ENCODE assay signal across 2 cellular contexts in the genomic region with DNA sequence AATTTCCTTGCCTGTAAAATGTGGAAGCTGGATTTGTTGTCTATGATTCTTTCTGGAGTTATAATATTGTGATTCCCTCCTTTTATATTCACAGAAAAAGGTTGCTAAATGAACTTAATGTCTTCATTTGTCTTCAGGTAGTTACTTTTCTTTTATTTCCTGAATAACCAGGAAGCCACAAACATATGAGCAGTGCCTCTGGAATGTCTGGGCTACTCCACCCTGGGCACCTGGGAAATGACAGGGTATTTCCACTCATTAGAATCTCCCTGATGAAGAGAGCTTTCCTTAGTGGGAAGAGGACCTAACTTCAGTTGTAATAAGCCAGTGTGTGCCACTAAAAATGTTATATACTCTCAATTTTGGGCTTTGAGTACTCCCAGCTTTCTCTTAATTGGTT.
TF ChIP-seq lines count a peak whose summit lies in the region.

No MANE protein-coding gene starts in this region.

TF ChIP-seq in SK-N-SH, 30 proteins besides CTCF, POLR2A, EP300 and RAD21 (continued from another document):
- TF ChIP-seq, protein P1, sequence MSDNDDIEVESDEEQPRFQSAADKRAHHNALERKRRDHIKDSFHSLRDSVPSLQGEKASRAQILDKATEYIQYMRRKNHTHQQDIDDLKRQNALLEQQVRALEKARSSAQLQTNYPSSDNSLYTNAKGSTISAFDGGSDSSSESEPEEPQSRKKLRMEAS (IDR thresholded peaks at IDR 0.05; ENCODE audit: low read depth), result no peak
- TF ChIP-seq TCF12 (IDR thresholded peaks at IDR 0.05) (peak; percentile 27; the same call in 1 of the 2 replicates), MEF2A (IDR thresholded peaks at IDR 0.05; ENCODE audit: borderline replicate concordance, low read depth) (no peak)
TF ChIP-seq in SK-N-SH: peak in this region for 2.

TF ChIP-seq in SK-N-SH treated with all-trans-retinoic acid at 6 μM for 48 hours, 23 proteins besides CTCF, POLR2A, EP300 and RAD21 (continued from another document):
- TF ChIP-seq SNAI2 (CRISPR knock-in tag; IDR thresholded peaks at IDR 0.05), result no peak
- TF ChIP-seq, protein P2, sequence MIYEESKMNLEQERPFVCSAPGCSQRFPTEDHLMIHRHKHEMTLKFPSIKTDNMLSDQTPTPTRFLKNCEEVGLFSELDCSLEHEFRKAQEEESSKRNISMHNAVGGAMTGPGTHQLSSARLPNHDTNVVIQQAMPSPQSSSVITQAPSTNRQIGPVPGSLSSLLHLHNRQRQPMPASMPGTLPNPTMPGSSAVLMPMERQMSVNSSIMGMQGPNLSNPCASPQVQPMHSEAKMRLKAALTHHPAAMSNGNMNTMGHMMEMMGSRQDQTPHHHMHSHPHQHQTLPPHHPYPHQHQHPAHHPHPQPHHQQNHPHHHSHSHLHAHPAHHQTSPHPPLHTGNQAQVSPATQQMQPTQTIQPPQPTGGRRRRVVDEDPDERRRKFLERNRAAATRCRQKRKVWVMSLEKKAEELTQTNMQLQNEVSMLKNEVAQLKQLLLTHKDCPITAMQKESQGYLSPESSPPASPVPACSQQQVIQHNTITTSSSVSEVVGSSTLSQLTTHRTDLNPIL (CRISPR knock-in tag; IDR thresholded peaks at IDR 0.05; ENCODE audit: low read depth), result no peak
- TF ChIP-seq, protein P3, sequence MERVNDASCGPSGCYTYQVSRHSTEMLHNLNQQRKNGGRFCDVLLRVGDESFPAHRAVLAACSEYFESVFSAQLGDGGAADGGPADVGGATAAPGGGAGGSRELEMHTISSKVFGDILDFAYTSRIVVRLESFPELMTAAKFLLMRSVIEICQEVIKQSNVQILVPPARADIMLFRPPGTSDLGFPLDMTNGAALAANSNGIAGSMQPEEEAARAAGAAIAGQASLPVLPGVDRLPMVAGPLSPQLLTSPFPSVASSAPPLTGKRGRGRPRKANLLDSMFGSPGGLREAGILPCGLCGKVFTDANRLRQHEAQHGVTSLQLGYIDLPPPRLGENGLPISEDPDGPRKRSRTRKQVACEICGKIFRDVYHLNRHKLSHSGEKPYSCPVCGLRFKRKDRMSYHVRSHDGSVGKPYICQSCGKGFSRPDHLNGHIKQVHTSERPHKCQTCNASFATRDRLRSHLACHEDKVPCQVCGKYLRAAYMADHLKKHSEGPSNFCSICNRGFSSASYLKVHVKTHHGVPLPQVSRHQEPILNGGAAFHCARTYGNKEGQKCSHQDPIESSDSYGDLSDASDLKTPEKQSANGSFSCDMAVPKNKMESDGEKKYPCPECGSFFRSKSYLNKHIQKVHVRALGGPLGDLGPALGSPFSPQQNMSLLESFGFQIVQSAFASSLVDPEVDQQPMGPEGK (CRISPR knock-in tag; IDR thresholded peaks at IDR 0.05; ENCODE audit: borderline replicate concordance), result no peak
TF ChIP-seq in SK-N-SH treated with all-trans-retinoic acid at 6 μM for 48 hours: peak in this region for 0.
